Comparison of ENCODE assay signal across 27 cellular contexts in genomic region chr21:46215436-46216131, GRCh38. TPM values are rescaled to one million over a fixed set of nuclear protein-coding genes. Genes with fewer than 3 reads are reported as not detected.
A peak's percentile ranks its signal among the peaks of the same experiment; 100 is the strongest.
DNase-seq lines count a peak whose midpoint lies in the region; FAIRE-seq and TF ChIP-seq lines count a peak whose summit lies in the region.
"Had no signal": no experiment of that assay in that cellular context is flagged by ENCODE, and none has a peak within 500 bp of the region (broad histone marks: within the 10 kb centered on the region; RNA-seq: fewer than 3 reads in every experiment).

No MANE protein-coding gene starts in this region.

- H3K27me3 Mint-ChIP-seq in T-helper 2 cell treated with Interferon-gamma antibody and Interleukin-4, amounts not matched to agents 5 μg/mL and 100 μg/mL, for 36 hours (ENCODE audit: low read depth) = no peaks in the 10 kb centered on the region
- H3K27me3 Mint-ChIP-seq: B cell; CD8-positive, alpha-beta memory T cell; naive thymus-derived CD4-positive, alpha-beta T cell had no signal

- peaks cover 9% of the 10 kb centered on the region for H3K36me3 Mint-ChIP-seq in T-helper 2 cell treated with Interferon-gamma antibody and Interleukin-4, amounts not matched to agents 5 μg/mL and 100 μg/mL, for 36 hours (ENCODE audit: low read depth)
- H3K36me3 Mint-ChIP-seq: activated naive CD4-positive, alpha-beta T cell treated with anti-CD3 and anti-CD28 coated beads, Interleukin-2, amount 50 U/mL, for 72 hours had no signal

- intact Hi-C loops in sigmoid colon (cut with DNase I) = no loop called here

- TF ChIP-seq CTCF in RWPE1 (conservative IDR thresholded peaks at IDR 0.05; ENCODE audit: low read depth) (no peak), sigmoid colon (IDR thresholded peaks at IDR 0.05) (no peak)

- H3K4me1 ChIP-seq in sigmoid colon (no peaks in the 10 kb centered on the region), small intestine (ENCODE audit: control insufficient read depth in 2 of 2, insufficient read depth in 1 of 2, low read depth in 1 of 2, low read length in 1 of 2) (no peaks in the 10 kb centered on the region)
- H3K4me1 ChIP-seq in effector memory CD4-positive, alpha-beta T cell (ENCODE audit: control insufficient read depth, insufficient read depth, low read length, poor library complexity, severe bottlenecking) = no peaks in the 10 kb centered on the region
- H3K4me1 ChIP-seq: ascending aorta, SJSA1 had no signal

- H3K36me3 ChIP-seq in sigmoid colon (peaks cover 9 to 88% (median 30%) of the 10 kb centered on the region in 4 donors), small intestine (ENCODE audit: control insufficient read depth in 2 of 2, insufficient read depth in 2 of 2, low read length in 2 of 2) (peaks cover 3 to 6% of the 10 kb centered on the region in 2 donors)
- peaks cover 20% of the 10 kb centered on the region for H3K36me3 ChIP-seq in effector memory CD4-positive, alpha-beta T cell (ENCODE audit: control insufficient read depth, insufficient read depth, low read length)

- peaks cover 2% of the 10 kb centered on the region for H3K4me1 Mint-ChIP-seq in T-helper 2 cell treated with Interferon-gamma antibody and Interleukin-4, amounts not matched to agents 5 μg/mL and 100 μg/mL, for 36 hours (ENCODE audit: low read depth)
- H3K4me1 Mint-ChIP-seq: B cell, mesothelial cell of epicardium had no signal

- H3K4me3 Mint-ChIP-seq in T-helper 2 cell treated with Interferon-gamma antibody and Interleukin-4, amounts not matched to agents 5 μg/mL and 100 μg/mL, for 36 hours = no peak overlapping the region
- H3K4me3 Mint-ChIP-seq: B cell; CD8-positive, alpha-beta memory T cell; mesothelial cell of epicardium; naive thymus-derived CD4-positive, alpha-beta T cell had no signal

- H3K9me3 ChIP-seq in sigmoid colon (no peaks in the 10 kb centered on the region), small intestine (ENCODE audit: control insufficient read depth, low read depth) (no peaks in the 10 kb centered on the region)
- H3K9me3 ChIP-seq in effector memory CD4-positive, alpha-beta T cell (ENCODE audit: control insufficient read depth, low read length) = no peaks in the 10 kb centered on the region
- H3K9me3 ChIP-seq: ascending aorta, SJSA1, upper lobe of left lung had no signal

- FAIRE-seq in small intestine (lab: Jason Lieb, UNC) = no peak
- FAIRE-seq: GM19239, RCC 7860 had no signal

- 89 to 91% methylated on average over 20 of the region's 20 CpGs for WGBS in sigmoid colon, 2 donors
- 89 to 97% (median 94%) methylated on average over 17 to 20 of the region's 20 CpGs for WGBS in small intestine, 3 donors

- no peaks in the 10 kb centered on the region for H3K9me3 Mint-ChIP-seq in T-helper 2 cell treated with Interferon-gamma antibody and Interleukin-4, amounts not matched to agents 5 μg/mL and 100 μg/mL, for 36 hours
- H3K9me3 Mint-ChIP-seq: activated naive CD4-positive, alpha-beta T cell treated with anti-CD3 and anti-CD28 coated beads, Interleukin-2, amount 50 U/mL, for 72 hours; CD8-positive, alpha-beta memory T cell; mesothelial cell of epicardium; naive thymus-derived CD4-positive, alpha-beta T cell had no signal

- POLR2A ChIA-PET in RWPE1 (lab: Yijun Ruan, JAX; ENCODE audit: low non-redundant PET) = no interaction called here

- H3K27ac Mint-ChIP-seq in T-helper 2 cell treated with Interferon-gamma antibody and Interleukin-4, amounts not matched to agents 5 μg/mL and 100 μg/mL, for 36 hours = no peak overlapping the region
- H3K27ac Mint-ChIP-seq: B cell; mesothelial cell of epicardium; naive thymus-derived CD4-positive, alpha-beta T cell had no signal

- TF ChIP-seq EP300 in sigmoid colon (IDR thresholded peaks at IDR 0.05) = no peak

- H3K27me3 ChIP-seq in sigmoid colon (no peaks in the 10 kb centered on the region), small intestine (ENCODE audit: control insufficient read depth in 2 of 2, insufficient read depth in 2 of 2, low read length in 2 of 2) (no peaks in the 10 kb centered on the region)
- no peaks in the 10 kb centered on the region for H3K27me3 ChIP-seq in effector memory CD4-positive, alpha-beta T cell (replicated peaks; ENCODE audit: control insufficient read depth, insufficient read depth, low read length, poor library complexity, severe bottlenecking)
- H3K27me3 ChIP-seq: ascending aorta, SJSA1, upper lobe of left lung had no signal

- peak overlapping the region; percentile 33 for H3K27ac ChIP-seq in RWPE1
- no peak overlapping the region for H3K27ac ChIP-seq in sigmoid colon
- no peak overlapping the region for H3K27ac ChIP-seq in effector memory CD4-positive, alpha-beta T cell (ENCODE audit: insufficient read depth, low read length, poor library complexity, severe bottlenecking)
- no peak overlapping the region for H3K27ac ChIP-seq in small intestine (ENCODE audit: low read depth in 1 of 2, low read length in 1 of 2)
- H3K27ac ChIP-seq: ascending aorta, KMS-11, SJSA1, upper lobe of left lung had no signal

- peak; percentile 54 for DNase-seq in activated effector memory CD4-positive, alpha-beta T cell treated with anti-CD3 and anti-CD28 coated beads, Interleukin-2, amount 50 U/mL, for 16 hours
- no peak for DNase-seq in activated effector memory CD4-positive, alpha-beta T cell treated with Interleukin-2 at 50 U/mL for 16 hours
- no peak for DNase-seq in RWPE1 (ENCODE audit: low spot score)
- peak; percentile 45 for DNase-seq in islet precursor cell
- peak; percentile 63 for DNase-seq in sigmoid colon
- no peak for DNase-seq in effector memory CD4-positive, alpha-beta T cell
- DNase-seq in T-helper 2 cell treated with Interferon-gamma antibody and Interleukin-4, amounts not matched to agents 5 μg/mL and 100 μg/mL, for 36 hours (ENCODE audit: low spot score) = no peak
- no peak for DNase-seq in small intestine
- DNase-seq: central memory CD4-positive, alpha-beta T cell; hypothalamus; MM.1S; naive thymus-derived CD4-positive, alpha-beta T cell; NCI-H1417 treated with DMSO at 0.1 percent for 48 hours; NCI-H2081; NCI-H226; stimulated activated CD4-positive, alpha-beta T cell treated with anti-CD3 and anti-CD28 coated beads, Interleukin-2, amount 100 ng/mL, for 24 hours had no signal

- no peak for TF ChIP-seq POLR2A in sigmoid colon (IDR thresholded peaks at IDR 0.05)

- H3K4me3 ChIP-seq in sigmoid colon (no peak overlapping the region), small intestine (ENCODE audit: low read depth in 1 of 2, low read length in 2 of 2) (no peak overlapping the region)
- H3K4me3 ChIP-seq in effector memory CD4-positive, alpha-beta T cell (ENCODE audit: insufficient read depth, low read depth, low read length, poor library complexity, severe bottlenecking) = no peak overlapping the region
- H3K4me3 ChIP-seq: ascending aorta, SJSA1, skin epidermis, upper lobe of left lung had no signal

- CTCF ChIA-PET in RWPE1 (lab: Yijun Ruan, JAX) = interaction anchor here (0.6 to 0.7 kb wide), 2 partner anchors 16 to 1705 kb away, joined by 3 read pairs; no protein-coding TSS in a partner anchor

RNA-seq across cellular contexts. Expression of gene LSS, which starts 13.0 kb away (rescaled TPM):
- 10 to 100 TPM; 47.6 to 63.7 (median 57.0) TPM for total RNA-seq in sigmoid colon
- polyA plus RNA-seq in sigmoid colon (10 to 100 TPM; 17.4 to 78.6 (median 27.5) TPM), small intestine (10 to 100 TPM; 13.2 to 42.1 (median 23.9) TPM)

RNA-seq across cellular contexts. Expression of gene SPATC1L, which starts 31.3 kb away (rescaled TPM):
- 10 to 100 TPM in 1 of 4 donors, 1 to 10 TPM in 2, under 1 TPM in 1; 0.95 to 18.3 (median 7.1) TPM for total RNA-seq in sigmoid colon
- polyA plus RNA-seq in sigmoid colon = 10 to 100 TPM in 1 of 3 donors, 1 to 10 TPM in 2; 3.2 to 11.0 (median 7.8) TPM
- 10 to 100 TPM in 1 of 3 donors, 1 to 10 TPM in 2; 2.9 to 10.4 (median 5.9) TPM for polyA plus RNA-seq in small intestine

Comparison
In these comparisons a context has a peak if more than half of its experiments do, and no peak if none do; other contexts are left out.
1. DNase-seq: peak in activated effector memory CD4-positive, alpha-beta T cell treated with anti-CD3 and anti-CD28 coated beads, Interleukin-2, amount 50 U/mL, for 16 hours (single experiment), islet precursor cell (single experiment) and sigmoid colon (single experiment); none in activated effector memory CD4-positive, alpha-beta T cell treated with Interleukin-2 at 50 U/mL for 16 hours (single experiment), RWPE1 (single experiment), effector memory CD4-positive, alpha-beta T cell (0 of 3), T-helper 2 cell treated with Interferon-gamma antibody and Interleukin-4, amounts not matched to agents 5 μg/mL and 100 μg/mL, for 36 hours (single experiment) and small intestine (single experiment).